Comparison of ENCODE assay signal across 1 cellular context in the genomic region with DNA sequence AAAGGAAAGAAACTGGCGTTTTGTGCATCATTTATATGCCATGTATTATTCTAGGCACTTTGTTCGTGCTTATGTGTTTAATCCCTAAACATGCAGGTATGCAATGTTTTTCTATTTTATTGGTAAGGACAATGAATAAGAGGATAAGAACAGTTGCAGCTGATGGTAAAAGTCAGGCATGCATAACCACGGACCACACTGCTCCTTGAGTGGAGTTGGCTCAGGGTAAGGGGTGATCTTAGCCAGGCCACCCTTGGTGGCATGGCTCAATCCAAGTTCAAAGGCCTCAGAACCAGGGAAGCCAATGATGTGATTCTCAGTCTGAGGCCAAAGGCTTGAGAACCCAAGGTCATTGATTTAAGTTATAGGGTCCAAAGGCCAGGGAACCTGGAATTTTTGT.
TF ChIP-seq lines count a peak whose summit lies in the region.

No MANE protein-coding gene starts in this region.

TF ChIP-seq in GM12878, 131 proteins besides CTCF, POLR2A, EP300 and RAD21 (continued from another document):
- TF ChIP-seq, protein P1, sequence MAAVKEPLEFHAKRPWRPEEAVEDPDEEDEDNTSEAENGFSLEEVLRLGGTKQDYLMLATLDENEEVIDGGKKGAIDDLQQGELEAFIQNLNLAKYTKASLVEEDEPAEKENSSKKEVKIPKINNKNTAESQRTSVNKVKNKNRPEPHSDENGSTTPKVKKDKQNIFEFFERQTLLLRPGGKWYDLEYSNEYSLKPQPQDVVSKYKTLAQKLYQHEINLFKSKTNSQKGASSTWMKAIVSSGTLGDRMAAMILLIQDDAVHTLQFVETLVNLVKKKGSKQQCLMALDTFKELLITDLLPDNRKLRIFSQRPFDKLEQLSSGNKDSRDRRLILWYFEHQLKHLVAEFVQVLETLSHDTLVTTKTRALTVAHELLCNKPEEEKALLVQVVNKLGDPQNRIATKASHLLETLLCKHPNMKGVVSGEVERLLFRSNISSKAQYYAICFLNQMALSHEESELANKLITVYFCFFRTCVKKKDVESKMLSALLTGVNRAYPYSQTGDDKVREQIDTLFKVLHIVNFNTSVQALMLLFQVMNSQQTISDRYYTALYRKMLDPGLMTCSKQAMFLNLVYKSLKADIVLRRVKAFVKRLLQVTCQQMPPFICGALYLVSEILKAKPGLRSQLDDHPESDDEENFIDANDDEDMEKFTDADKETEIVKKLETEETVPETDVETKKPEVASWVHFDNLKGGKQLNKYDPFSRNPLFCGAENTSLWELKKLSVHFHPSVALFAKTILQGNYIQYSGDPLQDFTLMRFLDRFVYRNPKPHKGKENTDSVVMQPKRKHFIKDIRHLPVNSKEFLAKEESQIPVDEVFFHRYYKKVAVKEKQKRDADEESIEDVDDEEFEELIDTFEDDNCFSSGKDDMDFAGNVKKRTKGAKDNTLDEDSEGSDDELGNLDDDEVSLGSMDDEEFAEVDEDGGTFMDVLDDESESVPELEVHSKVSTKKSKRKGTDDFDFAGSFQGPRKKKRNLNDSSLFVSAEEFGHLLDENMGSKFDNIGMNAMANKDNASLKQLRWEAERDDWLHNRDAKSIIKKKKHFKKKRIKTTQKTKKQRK (IDR thresholded peaks at IDR 0.05; ENCODE audit: low read depth, low read length), result no peak
- TF ChIP-seq SIN3A (IDR thresholded peaks at IDR 0.05; ENCODE audit: low read depth, low read length), result no peak
- no peak for TF ChIP-seq CHD1 (IDR thresholded peaks at IDR 0.05; ENCODE audit: low read depth, low read length)
